1 cellular context compared by ENCODE assay signal in the genomic region with DNA sequence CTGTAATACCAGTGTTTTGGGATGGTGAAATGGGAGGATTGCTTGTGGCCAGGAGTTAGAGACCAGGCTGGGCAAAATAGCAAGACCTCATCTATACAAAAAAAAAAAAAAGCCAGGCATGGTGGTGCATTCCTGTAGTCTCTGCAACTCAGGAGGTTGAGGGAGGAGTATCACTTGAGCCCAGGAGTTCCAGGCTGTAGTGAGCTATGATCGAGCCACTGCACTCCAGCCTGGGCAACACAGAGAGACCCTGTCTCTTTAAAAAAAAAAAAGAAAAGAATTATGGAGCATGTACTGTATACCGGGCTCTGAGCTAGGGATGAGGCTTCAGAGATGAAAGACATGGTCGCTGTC.
TF ChIP-seq lines count a peak whose summit lies in the region.

No MANE protein-coding gene starts in this region.

TF ChIP-seq in HepG2, 621 proteins besides CTCF, POLR2A, EP300 and RAD21 (continued from another document):
- TF ChIP-seq, protein P1, sequence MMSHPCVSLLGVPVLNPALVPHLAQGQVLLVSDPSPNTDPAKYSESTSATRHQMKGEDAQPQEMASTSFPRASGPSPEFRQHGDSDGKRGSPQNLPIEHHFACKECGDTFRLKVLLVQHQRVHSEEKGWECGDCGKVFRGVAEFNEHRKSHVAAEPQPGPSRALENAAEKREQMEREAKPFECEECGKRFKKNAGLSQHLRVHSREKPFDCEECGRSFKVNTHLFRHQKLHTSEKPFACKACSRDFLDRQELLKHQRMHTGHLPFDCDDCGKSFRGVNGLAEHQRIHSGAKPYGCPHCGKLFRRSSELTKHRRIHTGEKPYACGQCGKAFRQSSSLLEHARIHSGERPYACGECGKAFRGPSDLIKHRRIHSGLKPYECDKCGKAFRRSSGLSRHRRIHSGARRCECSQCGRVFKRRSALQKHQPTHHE (CRISPR knock-in tag; IDR thresholded peaks at IDR 0.05; ENCODE audit: borderline replicate concordance): no peak
- no peak for TF ChIP-seq RCOR2 (CRISPR knock-in tag; IDR thresholded peaks at IDR 0.05)
- TF ChIP-seq ZEB1 (IDR thresholded peaks at IDR 0.05; ENCODE audit: insufficient replicate concordance, low read depth): peak; percentile 2
- TF ChIP-seq, protein P2, sequence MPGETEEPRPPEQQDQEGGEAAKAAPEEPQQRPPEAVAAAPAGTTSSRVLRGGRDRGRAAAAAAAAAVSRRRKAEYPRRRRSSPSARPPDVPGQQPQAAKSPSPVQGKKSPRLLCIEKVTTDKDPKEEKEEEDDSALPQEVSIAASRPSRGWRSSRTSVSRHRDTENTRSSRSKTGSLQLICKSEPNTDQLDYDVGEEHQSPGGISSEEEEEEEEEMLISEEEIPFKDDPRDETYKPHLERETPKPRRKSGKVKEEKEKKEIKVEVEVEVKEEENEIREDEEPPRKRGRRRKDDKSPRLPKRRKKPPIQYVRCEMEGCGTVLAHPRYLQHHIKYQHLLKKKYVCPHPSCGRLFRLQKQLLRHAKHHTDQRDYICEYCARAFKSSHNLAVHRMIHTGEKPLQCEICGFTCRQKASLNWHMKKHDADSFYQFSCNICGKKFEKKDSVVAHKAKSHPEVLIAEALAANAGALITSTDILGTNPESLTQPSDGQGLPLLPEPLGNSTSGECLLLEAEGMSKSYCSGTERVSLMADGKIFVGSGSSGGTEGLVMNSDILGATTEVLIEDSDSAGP (CRISPR knock-in tag; IDR thresholded peaks at IDR 0.05; ENCODE audit: borderline replicate concordance): peak; percentile 16; the same call in 1 of the 2 replicates
- TF ChIP-seq, protein P3, sequence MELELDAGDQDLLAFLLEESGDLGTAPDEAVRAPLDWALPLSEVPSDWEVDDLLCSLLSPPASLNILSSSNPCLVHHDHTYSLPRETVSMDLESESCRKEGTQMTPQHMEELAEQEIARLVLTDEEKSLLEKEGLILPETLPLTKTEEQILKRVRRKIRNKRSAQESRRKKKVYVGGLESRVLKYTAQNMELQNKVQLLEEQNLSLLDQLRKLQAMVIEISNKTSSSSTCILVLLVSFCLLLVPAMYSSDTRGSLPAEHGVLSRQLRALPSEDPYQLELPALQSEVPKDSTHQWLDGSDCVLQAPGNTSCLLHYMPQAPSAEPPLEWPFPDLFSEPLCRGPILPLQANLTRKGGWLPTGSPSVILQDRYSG (CRISPR knock-in tag; IDR thresholded peaks at IDR 0.05): 0 out of 2 replicates have a peak, but pooled peaks have one; percentile 39
- 0 out of 2 replicates have a peak, but pooled peaks have one; percentile 5 for TF ChIP-seq AKAP8 (CRISPR knock-in tag; IDR thresholded peaks at IDR 0.05)
- TF ChIP-seq ZNF121 (CRISPR knock-in tag; IDR thresholded peaks at IDR 0.05): peak; percentile 81
- TF ChIP-seq EEA1 (CRISPR knock-in tag; IDR thresholded peaks at IDR 0.05; ENCODE audit: borderline replicate concordance): 0 out of 2 replicates have a peak, but pooled peaks have one; percentile 26
